In the genomic region with DNA sequence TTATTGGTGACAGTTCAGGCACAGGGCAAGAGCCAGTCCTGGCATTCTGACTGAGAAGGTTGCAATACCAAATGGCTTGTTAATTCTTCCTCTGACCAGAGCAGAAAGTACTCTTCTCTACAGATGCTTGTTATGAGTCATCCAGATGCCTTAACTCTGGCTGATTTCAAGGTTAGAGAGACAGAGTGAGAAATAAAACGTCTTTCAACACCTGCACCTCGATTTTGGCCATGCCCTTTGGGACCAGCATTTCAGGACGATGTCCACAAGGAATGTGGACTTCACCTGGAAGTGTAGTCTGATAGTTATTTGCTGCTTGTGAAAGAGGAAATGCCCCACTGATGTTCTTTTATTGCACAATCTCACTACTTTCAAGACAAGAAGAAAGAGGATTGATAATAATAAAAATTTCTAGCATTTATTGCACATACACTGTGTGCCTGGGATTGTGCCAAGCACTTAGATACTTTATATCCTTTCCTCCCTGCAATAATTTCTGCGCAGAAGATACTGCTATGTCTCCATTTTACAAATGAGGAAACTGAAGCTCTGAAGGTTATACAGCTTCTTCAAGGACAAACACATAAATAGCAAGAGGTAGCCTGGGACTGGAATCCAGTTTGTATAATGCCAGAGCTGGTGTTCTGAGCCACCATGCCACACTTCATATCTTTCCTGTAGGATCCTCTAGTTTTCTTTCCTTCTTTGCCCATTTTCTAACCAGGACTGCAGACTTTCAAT, we compare ENCODE assay signal across 8 cellular contexts.
DNase-seq lines count a peak whose midpoint lies in the region; ATAC-seq and TF ChIP-seq lines count a peak whose summit lies in the region.

No MANE protein-coding gene starts in this region.

- H3K27me3 ChIP-seq in GM06990 (replicated peaks; ENCODE audit: control insufficient read depth, insufficient read depth, low read length): no peaks in the 10 kb centered on the region

- ATAC-seq in GM21529 (IDR thresholded peaks at IDR 0.05; ENCODE audit: unreplicated experiment): peak; percentile 100

- no peak overlapping the region for H3K4me3 ChIP-seq in GM06990 (replicated peaks; ENCODE audit: low read depth, low read length)
- no peak overlapping the region for H3K4me3 ChIP-seq in choroid plexus epithelial cell (ENCODE audit: low read depth, low read length)

- TF ChIP-seq CTCF in GM06990 (IDR thresholded peaks at IDR 0.05; ENCODE audit: insufficient read depth, low read length, poor library complexity, severe bottlenecking): no peak
- no peak for TF ChIP-seq CTCF in choroid plexus epithelial cell (conservative IDR thresholded peaks at IDR 0.05; ENCODE audit: low read depth, low read length)

- H3K36me3 ChIP-seq in GM06990 (ENCODE audit: control insufficient read depth, insufficient read depth, low read length): no peaks in the 10 kb centered on the region

- DNase-seq in GM06990 (ENCODE audit: extremely low read depth, insufficient read length) (peak; percentile 49), HS-5 (ENCODE audit: low read depth) (peak; percentile 22), choroid plexus epithelial cell (ENCODE audit: low read depth) (peak; percentile 75), putamen (ENCODE audit: low spot score) (no peak), COR-L47 (lab: John Stamatoyannopoulos, UW) (no peak), D341Med (ENCODE audit: low spot score) (no peak), NCI-H748 treated with DMSO at 0.1 percent for 48 hours (lab: John Stamatoyannopoulos, UW) (no peak)

Comparison
In these comparisons a context has a peak if more than half of its experiments do, and no peak if none do; other contexts are left out.
1. DNase-seq: peak in GM06990 (single experiment), HS-5 (single experiment) and choroid plexus epithelial cell (single experiment); none in putamen (single experiment), COR-L47 (single experiment), D341Med (single experiment) and NCI-H748 treated with DMSO at 0.1 percent for 48 hours (single experiment).